In genomic region chr10:96292971-96293909, GRCh38 we compare ENCODE assay signal across 1 cellular context.
TF ChIP-seq lines count a peak whose summit lies in the region.

No MANE protein-coding gene starts in this region.

TF ChIP-seq in IMR-90, 13 proteins besides CTCF, POLR2A, EP300 and RAD21 (continued from another document):
- TF ChIP-seq, protein P1, sequence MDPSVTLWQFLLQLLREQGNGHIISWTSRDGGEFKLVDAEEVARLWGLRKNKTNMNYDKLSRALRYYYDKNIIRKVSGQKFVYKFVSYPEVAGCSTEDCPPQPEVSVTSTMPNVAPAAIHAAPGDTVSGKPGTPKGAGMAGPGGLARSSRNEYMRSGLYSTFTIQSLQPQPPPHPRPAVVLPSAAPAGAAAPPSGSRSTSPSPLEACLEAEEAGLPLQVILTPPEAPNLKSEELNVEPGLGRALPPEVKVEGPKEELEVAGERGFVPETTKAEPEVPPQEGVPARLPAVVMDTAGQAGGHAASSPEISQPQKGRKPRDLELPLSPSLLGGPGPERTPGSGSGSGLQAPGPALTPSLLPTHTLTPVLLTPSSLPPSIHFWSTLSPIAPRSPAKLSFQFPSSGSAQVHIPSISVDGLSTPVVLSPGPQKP (IDR thresholded peaks at IDR 0.05; ENCODE audit: borderline replicate concordance, low read depth, low read length) = no peak
- TF ChIP-seq FOS (IDR thresholded peaks at IDR 0.05; ENCODE audit: low read depth, low read length) = no peak
